ENCODE assay signal across 1 cellular context in the genomic region with DNA sequence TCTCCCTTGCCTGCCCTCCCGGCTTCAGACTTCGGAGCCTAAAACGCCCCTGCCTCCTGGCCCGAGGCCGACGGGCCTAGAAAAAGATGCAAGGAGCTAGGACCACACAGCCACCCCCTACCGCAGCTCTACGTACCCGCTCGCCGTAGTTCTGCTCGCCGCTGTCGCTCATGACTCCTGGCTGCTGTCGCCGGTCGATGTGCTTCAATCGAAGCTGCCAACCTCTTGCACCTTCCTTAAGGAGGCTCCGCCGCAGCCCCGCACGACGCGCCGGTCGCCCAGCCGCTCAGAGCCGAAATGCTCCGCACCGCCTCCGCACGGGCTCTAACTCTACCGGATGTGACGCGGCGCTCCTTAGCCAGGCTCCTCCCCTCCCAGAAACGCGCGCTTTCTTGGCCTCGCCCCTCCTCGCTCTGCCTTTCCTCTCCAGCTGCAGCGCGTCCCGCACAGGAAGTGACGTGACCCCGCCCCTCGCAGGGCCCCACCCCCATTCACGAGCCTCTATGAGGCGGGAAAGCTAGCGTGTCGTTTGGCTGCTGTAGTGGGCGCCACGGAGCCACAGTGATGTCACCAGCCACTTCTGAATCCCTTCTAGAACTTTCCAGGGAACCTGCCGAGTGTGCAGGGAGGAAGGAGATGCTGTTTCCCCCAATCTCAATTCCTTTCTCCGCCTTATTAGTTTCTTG.
A peak's percentile ranks its signal among the peaks of the same experiment; 100 is the strongest.
TF ChIP-seq lines count a peak whose summit lies in the region.

TRA2B (minus strand) TSS at position 326 of the 686 bp plus-strand sequence; CDS start at position 172, 154 bp downstream.

TF ChIP-seq in HepG2, 621 proteins besides CTCF, POLR2A, EP300 and RAD21 (continued from another document and continues in another):
- TF ChIP-seq HNF4A (CRISPR knock-in tag; IDR thresholded peaks at IDR 0.05) (peak; percentile 24; the same call in 1 of the 2 replicates), POLR2G (IDR thresholded peaks at IDR 0.05; ENCODE audit: low read depth, low read length) (peak; percentile 100), ZNF788 (CRISPR knock-in tag; IDR thresholded peaks at IDR 0.05; ENCODE audit: borderline replicate concordance) (0 out of 2 replicates have a peak, but pooled peaks have one; percentile 65), ZNF878 (CRISPR knock-in tag; IDR thresholded peaks at IDR 0.05) (peak; percentile 88; the same call in 1 of the 2 replicates), ZNF781 (CRISPR knock-in tag; IDR thresholded peaks at IDR 0.05; ENCODE audit: borderline replicate concordance, not compliant biosample characterization) (peak; percentile 84), ZNF367 (CRISPR knock-in tag; IDR thresholded peaks at IDR 0.05; ENCODE audit: borderline replicate concordance) (peak; percentile 52; the same call in 1 of the 2 replicates), KDM5B (CRISPR knock-in tag; IDR thresholded peaks at IDR 0.05; ENCODE audit: borderline replicate concordance) (peak; percentile 84; the same call in 1 of the 2 replicates), GABPB1 (CRISPR knock-in tag; IDR thresholded peaks at IDR 0.05) (peak; percentile 97), SSRP1 (CRISPR knock-in tag; IDR thresholded peaks at IDR 0.05) (no peak), HMG20A (CRISPR knock-in tag; IDR thresholded peaks at IDR 0.05; ENCODE audit: borderline replicate concordance) (no peak; the same call in 1 of the 2 replicates), ZNF768 (CRISPR knock-in tag; IDR thresholded peaks at IDR 0.05) (peak; percentile 79), ZNF407 (CRISPR knock-in tag; IDR thresholded peaks at IDR 0.05; ENCODE audit: not compliant biosample characterization) (no peak), SP140L (CRISPR knock-in tag; IDR thresholded peaks at IDR 0.05; ENCODE audit: borderline replicate concordance) (peak; percentile 95), TARDBP (CRISPR knock-in tag; IDR thresholded peaks at IDR 0.05) (peak; percentile 68; the same call in 1 of the 2 replicates), GZF1 (CRISPR knock-in tag; IDR thresholded peaks at IDR 0.05) (no peak; the same call in 1 of the 2 replicates), ONECUT2 (CRISPR knock-in tag; IDR thresholded peaks at IDR 0.05) (peak; percentile 56), FOXO1 (CRISPR knock-in tag; IDR thresholded peaks at IDR 0.05) (peak; percentile 68), SRY (CRISPR knock-in tag; IDR thresholded peaks at IDR 0.05) (peak; percentile 60; the same call in 1 of the 2 replicates), SAP130 (CRISPR knock-in tag; IDR thresholded peaks at IDR 0.05; ENCODE audit: low read depth) (peak; percentile 91), KAT7 (CRISPR knock-in tag; IDR thresholded peaks at IDR 0.05; ENCODE audit: borderline replicate concordance) (peak; percentile 85; the same call in 1 of the 2 replicates), ZNF83 (CRISPR knock-in tag; IDR thresholded peaks at IDR 0.05; ENCODE audit: borderline replicate concordance) (peak; percentile 6; the same call in 1 of the 2 replicates), MEIS2 (CRISPR knock-in tag; IDR thresholded peaks at IDR 0.05) (peak; percentile 73; the same call in 1 of the 2 replicates), ATF7-NPFF (CRISPR knock-in tag; IDR thresholded peaks at IDR 0.05; ENCODE audit: low read depth) (peak; percentile 86), ZNF282 (IDR thresholded peaks at IDR 0.05; ENCODE audit: partially characterized antibody) (no peak), HBP1 (CRISPR knock-in tag; IDR thresholded peaks at IDR 0.05; ENCODE audit: low read depth) (peak; percentile 79; the same call in 1 of the 2 replicates), GTF3A (CRISPR knock-in tag; conservative IDR thresholded peaks at IDR 0.05) (no peak), NR2F6 (IDR thresholded peaks at IDR 0.05) (no peak), NR2F6 (CRISPR knock-in tag; IDR thresholded peaks at IDR 0.05) (peak; percentile 52; the same call in 1 of the 2 replicates), TCF12 (IDR thresholded peaks at IDR 0.05) (no peak), TCF12 (CRISPR knock-in tag; IDR thresholded peaks at IDR 0.05) (peak; percentile 34; the same call in 1 of the 2 replicates), ZNF350 (CRISPR knock-in tag; IDR thresholded peaks at IDR 0.05; ENCODE audit: borderline replicate concordance, low read depth) (peak; percentile 85; the same call in 1 of the 2 replicates), SAFB2 (CRISPR knock-in tag; IDR thresholded peaks at IDR 0.05; ENCODE audit: borderline replicate concordance, low read depth) (peak; percentile 54; the same call in 1 of the 2 replicates)
- TF ChIP-seq, protein P1, sequence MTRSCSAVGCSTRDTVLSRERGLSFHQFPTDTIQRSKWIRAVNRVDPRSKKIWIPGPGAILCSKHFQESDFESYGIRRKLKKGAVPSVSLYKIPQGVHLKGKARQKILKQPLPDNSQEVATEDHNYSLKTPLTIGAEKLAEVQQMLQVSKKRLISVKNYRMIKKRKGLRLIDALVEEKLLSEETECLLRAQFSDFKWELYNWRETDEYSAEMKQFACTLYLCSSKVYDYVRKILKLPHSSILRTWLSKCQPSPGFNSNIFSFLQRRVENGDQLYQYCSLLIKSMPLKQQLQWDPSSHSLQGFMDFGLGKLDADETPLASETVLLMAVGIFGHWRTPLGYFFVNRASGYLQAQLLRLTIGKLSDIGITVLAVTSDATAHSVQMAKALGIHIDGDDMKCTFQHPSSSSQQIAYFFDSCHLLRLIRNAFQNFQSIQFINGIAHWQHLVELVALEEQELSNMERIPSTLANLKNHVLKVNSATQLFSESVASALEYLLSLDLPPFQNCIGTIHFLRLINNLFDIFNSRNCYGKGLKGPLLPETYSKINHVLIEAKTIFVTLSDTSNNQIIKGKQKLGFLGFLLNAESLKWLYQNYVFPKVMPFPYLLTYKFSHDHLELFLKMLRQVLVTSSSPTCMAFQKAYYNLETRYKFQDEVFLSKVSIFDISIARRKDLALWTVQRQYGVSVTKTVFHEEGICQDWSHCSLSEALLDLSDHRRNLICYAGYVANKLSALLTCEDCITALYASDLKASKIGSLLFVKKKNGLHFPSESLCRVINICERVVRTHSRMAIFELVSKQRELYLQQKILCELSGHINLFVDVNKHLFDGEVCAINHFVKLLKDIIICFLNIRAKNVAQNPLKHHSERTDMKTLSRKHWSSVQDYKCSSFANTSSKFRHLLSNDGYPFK (CRISPR knock-in tag; IDR thresholded peaks at IDR 0.05; ENCODE audit: borderline replicate concordance) = peak; percentile 65
- TF ChIP-seq, protein P2, sequence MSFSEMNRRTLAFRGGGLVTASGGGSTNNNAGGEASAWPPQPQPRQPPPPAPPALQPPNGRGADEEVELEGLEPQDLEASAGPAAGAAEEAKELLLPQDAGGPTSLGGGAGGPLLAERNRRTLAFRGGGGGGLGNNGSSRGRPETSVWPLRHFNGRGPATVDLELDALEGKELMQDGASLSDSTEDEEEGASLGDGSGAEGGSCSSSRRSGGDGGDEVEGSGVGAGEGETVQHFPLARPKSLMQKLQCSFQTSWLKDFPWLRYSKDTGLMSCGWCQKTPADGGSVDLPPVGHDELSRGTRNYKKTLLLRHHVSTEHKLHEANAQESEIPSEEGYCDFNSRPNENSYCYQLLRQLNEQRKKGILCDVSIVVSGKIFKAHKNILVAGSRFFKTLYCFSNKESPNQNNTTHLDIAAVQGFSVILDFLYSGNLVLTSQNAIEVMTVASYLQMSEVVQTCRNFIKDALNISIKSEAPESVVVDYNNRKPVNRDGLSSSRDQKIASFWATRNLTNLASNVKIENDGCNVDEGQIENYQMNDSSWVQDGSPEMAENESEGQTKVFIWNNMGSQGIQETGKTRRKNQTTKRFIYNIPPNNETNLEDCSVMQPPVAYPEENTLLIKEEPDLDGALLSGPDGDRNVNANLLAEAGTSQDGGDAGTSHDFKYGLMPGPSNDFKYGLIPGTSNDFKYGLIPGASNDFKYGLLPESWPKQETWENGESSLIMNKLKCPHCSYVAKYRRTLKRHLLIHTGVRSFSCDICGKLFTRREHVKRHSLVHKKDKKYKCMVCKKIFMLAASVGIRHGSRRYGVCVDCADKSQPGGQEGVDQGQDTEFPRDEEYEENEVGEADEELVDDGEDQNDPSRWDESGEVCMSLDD (CRISPR knock-in tag; IDR thresholded peaks at IDR 0.05; ENCODE audit: borderline replicate concordance) = peak; percentile 72; the same call in 1 of the 2 replicates
- TF ChIP-seq, protein P3, sequence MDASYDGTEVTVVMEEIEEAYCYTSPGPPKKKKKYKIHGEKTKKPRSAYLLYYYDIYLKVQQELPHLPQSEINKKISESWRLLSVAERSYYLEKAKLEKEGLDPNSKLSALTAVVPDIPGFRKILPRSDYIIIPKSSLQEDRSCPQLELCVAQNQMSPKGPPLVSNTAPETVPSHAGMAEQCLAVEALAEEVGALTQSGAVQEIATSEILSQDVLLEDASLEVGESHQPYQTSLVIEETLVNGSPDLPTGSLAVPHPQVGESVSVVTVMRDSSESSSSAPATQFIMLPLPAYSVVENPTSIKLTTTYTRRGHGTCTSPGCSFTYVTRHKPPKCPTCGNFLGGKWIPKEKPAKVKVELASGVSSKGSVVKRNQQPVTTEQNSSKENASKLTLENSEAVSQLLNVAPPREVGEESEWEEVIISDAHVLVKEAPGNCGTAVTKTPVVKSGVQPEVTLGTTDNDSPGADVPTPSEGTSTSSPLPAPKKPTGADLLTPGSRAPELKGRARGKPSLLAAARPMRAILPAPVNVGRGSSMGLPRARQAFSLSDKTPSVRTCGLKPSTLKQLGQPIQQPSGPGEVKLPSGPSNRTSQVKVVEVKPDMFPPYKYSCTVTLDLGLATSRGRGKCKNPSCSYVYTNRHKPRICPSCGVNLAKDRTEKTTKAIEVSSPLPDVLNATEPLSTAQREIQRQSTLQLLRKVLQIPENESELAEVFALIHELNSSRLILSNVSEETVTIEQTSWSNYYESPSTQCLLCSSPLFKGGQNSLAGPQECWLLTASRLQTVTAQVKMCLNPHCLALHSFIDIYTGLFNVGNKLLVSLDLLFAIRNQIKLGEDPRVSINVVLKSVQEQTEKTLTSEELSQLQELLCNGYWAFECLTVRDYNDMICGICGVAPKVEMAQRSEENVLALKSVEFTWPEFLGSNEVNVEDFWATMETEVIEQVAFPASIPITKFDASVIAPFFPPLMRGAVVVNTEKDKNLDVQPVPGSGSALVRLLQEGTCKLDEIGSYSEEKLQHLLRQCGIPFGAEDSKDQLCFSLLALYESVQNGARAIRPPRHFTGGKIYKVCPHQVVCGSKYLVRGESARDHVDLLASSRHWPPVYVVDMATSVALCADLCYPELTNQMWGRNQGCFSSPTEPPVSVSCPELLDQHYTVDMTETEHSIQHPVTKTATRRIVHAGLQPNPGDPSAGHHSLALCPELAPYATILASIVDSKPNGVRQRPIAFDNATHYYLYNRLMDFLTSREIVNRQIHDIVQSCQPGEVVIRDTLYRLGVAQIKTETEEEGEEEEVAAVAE (CRISPR knock-in tag; IDR thresholded peaks at IDR 0.05; ENCODE audit: borderline replicate concordance) = peak; percentile 77
- TF ChIP-seq, protein P4, sequence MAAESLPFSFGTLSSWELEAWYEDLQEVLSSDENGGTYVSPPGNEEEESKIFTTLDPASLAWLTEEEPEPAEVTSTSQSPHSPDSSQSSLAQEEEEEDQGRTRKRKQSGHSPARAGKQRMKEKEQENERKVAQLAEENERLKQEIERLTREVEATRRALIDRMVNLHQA (CRISPR knock-in tag; IDR thresholded peaks at IDR 0.05) = 0 out of 2 replicates have a peak, but pooled peaks have one; percentile 52
